Comparison of ENCODE assay signal across 1 cellular context in the genomic region with DNA sequence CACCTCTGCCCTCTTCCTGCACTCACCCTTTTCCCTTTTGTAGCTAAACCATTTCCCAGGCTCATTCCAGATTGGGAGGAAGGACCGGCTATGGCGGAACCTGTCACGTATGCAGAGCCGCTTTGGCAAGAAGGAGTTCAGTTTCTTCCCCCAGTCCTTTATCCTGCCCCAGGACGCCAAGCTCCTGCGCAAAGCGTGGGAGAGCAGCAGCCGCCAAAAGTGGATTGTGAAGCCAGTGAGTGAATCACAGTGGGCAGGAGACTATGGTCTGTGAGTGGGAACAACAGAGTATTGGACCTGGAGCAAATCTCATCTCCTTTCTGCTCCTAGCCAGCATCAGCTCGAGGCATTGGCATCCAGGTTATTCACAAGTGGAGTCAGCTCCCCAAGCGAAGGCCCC.
TF ChIP-seq lines count a peak whose summit lies in the region.

No MANE protein-coding gene starts in this region.

TF ChIP-seq in HepG2, 621 proteins besides CTCF, POLR2A, EP300 and RAD21 (continues in another document):
- TF ChIP-seq ZNF343 (CRISPR knock-in tag; IDR thresholded peaks at IDR 0.05), result no peak
- no peak for TF ChIP-seq ZNF251 (CRISPR knock-in tag; IDR thresholded peaks at IDR 0.05)
- TF ChIP-seq ZBTB7B (CRISPR knock-in tag; IDR thresholded peaks at IDR 0.05), result no peak
- TF ChIP-seq ZNF619 (CRISPR knock-in tag; IDR thresholded peaks at IDR 0.05), result no peak
- TF ChIP-seq, protein P1, sequence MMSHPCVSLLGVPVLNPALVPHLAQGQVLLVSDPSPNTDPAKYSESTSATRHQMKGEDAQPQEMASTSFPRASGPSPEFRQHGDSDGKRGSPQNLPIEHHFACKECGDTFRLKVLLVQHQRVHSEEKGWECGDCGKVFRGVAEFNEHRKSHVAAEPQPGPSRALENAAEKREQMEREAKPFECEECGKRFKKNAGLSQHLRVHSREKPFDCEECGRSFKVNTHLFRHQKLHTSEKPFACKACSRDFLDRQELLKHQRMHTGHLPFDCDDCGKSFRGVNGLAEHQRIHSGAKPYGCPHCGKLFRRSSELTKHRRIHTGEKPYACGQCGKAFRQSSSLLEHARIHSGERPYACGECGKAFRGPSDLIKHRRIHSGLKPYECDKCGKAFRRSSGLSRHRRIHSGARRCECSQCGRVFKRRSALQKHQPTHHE (CRISPR knock-in tag; IDR thresholded peaks at IDR 0.05; ENCODE audit: borderline replicate concordance), result no peak
- TF ChIP-seq, protein P2, sequence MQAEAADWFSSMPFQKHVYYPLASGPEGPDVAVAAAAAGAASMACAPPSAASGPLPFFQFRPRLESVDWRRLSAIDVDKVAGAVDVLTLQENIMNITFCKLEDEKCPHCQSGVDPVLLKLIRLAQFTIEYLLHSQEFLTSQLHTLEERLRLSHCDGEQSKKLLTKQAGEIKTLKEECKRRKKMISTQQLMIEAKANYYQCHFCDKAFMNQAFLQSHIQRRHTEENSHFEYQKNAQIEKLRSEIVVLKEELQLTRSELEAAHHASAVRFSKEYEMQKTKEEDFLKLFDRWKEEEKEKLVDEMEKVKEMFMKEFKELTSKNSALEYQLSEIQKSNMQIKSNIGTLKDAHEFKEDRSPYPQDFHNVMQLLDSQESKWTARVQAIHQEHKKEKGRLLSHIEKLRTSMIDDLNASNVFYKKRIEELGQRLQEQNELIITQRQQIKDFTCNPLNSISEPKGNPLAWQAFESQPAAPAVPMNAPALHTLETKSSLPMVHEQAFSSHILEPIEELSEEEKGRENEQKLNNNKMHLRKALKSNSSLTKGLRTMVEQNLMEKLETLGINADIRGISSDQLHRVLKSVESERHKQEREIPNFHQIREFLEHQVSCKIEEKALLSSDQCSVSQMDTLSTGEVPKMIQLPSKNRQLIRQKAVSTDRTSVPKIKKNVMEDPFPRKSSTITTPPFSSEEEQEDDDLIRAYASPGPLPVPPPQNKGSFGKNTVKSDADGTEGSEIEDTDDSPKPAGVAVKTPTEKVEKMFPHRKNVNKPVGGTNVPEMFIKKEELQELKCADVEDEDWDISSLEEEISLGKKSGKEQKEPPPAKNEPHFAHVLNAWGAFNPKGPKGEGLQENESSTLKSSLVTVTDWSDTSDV (CRISPR knock-in tag; IDR thresholded peaks at IDR 0.05), result no peak
- TF ChIP-seq SP1 (IDR thresholded peaks at IDR 0.05), result no peak
- TF ChIP-seq SP1 (CRISPR knock-in tag; IDR thresholded peaks at IDR 0.05), result no peak
- TF ChIP-seq ZSCAN22 (CRISPR knock-in tag; IDR thresholded peaks at IDR 0.05), result no peak
- TF ChIP-seq, protein P3, sequence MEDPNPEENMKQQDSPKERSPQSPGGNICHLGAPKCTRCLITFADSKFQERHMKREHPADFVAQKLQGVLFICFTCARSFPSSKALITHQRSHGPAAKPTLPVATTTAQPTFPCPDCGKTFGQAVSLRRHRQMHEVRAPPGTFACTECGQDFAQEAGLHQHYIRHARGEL (CRISPR knock-in tag; IDR thresholded peaks at IDR 0.05), result 0 out of 2 replicates have a peak, but pooled peaks have one; percentile 26
- TF ChIP-seq HNRNPLL (IDR thresholded peaks at IDR 0.05; ENCODE audit: low read depth, low read length, poor library complexity, severe bottlenecking), result no peak
- TF ChIP-seq, protein P4, sequence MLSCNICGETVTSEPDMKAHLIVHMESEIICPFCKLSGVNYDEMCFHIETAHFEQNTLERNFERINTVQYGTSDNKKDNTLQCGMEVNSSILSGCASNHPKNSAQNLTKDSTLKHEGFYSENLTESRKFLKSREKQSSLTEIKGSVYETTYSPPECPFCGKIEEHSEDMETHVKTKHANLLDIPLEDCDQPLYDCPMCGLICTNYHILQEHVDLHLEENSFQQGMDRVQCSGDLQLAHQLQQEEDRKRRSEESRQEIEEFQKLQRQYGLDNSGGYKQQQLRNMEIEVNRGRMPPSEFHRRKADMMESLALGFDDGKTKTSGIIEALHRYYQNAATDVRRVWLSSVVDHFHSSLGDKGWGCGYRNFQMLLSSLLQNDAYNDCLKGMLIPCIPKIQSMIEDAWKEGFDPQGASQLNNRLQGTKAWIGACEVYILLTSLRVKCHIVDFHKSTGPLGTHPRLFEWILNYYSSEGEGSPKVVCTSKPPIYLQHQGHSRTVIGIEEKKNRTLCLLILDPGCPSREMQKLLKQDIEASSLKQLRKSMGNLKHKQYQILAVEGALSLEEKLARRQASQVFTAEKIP (CRISPR knock-in tag; IDR thresholded peaks at IDR 0.05; ENCODE audit: borderline replicate concordance), result no peak
- no peak for TF ChIP-seq ZNF235 (CRISPR knock-in tag; IDR thresholded peaks at IDR 0.05; ENCODE audit: borderline replicate concordance)
- TF ChIP-seq, protein P5, sequence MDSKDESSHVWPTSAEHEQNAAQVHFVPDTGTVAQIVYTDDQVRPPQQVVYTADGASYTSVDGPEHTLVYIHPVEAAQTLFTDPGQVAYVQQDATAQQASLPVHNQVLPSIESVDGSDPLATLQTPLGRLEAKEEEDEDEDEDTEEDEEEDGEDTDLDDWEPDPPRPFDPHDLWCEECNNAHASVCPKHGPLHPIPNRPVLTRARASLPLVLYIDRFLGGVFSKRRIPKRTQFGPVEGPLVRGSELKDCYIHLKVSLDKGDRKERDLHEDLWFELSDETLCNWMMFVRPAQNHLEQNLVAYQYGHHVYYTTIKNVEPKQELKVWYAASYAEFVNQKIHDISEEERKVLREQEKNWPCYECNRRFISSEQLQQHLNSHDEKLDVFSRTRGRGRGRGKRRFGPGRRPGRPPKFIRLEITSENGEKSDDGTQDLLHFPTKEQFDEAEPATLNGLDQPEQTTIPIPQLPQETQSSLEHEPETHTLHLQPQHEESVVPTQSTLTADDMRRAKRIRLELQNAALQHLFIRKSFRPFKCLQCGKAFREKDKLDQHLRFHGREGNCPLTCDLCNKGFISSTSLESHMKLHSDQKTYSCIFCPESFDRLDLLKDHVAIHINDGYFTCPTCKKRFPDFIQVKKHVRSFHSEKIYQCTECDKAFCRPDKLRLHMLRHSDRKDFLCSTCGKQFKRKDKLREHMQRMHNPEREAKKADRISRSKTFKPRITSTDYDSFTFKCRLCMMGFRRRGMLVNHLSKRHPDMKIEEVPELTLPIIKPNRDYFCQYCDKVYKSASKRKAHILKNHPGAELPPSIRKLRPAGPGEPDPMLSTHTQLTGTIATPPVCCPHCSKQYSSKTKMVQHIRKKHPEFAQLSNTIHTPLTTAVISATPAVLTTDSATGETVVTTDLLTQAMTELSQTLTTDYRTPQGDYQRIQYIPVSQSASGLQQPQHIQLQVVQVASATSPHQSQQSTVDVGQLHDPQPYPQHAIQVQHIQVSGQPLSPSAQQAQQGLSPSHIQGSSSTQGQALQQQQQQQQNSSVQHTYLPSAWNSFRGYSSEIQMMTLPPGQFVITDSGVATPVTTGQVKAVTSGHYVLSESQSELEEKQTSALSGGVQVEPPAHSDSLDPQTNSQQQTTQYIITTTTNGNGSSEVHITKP (CRISPR knock-in tag; IDR thresholded peaks at IDR 0.05; ENCODE audit: low read depth), result no peak
- no peak for TF ChIP-seq THYN1 (CRISPR knock-in tag; IDR thresholded peaks at IDR 0.05; ENCODE audit: borderline replicate concordance, low read depth)
- no peak for TF ChIP-seq ZNF746 (CRISPR knock-in tag; IDR thresholded peaks at IDR 0.05)
- TF ChIP-seq, protein P6, sequence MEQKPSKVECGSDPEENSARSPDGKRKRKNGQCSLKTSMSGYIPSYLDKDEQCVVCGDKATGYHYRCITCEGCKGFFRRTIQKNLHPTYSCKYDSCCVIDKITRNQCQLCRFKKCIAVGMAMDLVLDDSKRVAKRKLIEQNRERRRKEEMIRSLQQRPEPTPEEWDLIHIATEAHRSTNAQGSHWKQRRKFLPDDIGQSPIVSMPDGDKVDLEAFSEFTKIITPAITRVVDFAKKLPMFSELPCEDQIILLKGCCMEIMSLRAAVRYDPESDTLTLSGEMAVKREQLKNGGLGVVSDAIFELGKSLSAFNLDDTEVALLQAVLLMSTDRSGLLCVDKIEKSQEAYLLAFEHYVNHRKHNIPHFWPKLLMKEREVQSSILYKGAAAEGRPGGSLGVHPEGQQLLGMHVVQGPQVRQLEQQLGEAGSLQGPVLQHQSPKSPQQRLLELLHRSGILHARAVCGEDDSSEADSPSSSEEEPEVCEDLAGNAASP (CRISPR knock-in tag; IDR thresholded peaks at IDR 0.05; ENCODE audit: borderline replicate concordance), result no peak
- 0 out of 2 replicates have a peak, but pooled peaks have one; percentile 9 for TF ChIP-seq TAF1 (CRISPR knock-in tag; IDR thresholded peaks at IDR 0.05)
- no peak for TF ChIP-seq ELF3 (CRISPR knock-in tag; IDR thresholded peaks at IDR 0.05)
- TF ChIP-seq, protein P7, sequence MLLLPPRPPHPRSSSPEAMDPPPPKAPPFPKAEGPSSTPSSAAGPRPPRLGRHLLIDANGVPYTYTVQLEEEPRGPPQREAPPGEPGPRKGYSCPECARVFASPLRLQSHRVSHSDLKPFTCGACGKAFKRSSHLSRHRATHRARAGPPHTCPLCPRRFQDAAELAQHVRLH (CRISPR knock-in tag; IDR thresholded peaks at IDR 0.05; ENCODE audit: borderline replicate concordance, low read depth), result no peak
- TF ChIP-seq, protein P8, sequence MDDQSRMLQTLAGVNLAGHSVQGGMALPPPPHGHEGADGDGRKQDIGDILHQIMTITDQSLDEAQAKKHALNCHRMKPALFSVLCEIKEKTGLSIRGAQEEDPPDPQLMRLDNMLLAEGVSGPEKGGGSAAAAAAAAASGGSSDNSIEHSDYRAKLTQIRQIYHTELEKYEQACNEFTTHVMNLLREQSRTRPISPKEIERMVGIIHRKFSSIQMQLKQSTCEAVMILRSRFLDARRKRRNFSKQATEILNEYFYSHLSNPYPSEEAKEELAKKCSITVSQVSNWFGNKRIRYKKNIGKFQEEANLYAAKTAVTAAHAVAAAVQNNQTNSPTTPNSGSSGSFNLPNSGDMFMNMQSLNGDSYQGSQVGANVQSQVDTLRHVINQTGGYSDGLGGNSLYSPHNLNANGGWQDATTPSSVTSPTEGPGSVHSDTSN (CRISPR knock-in tag; IDR thresholded peaks at IDR 0.05; ENCODE audit: borderline replicate concordance), result no peak
- no peak for TF ChIP-seq ZSCAN29 (CRISPR knock-in tag; conservative IDR thresholded peaks at IDR 0.05)
- TF ChIP-seq ZNF615 (CRISPR knock-in tag; IDR thresholded peaks at IDR 0.05; ENCODE audit: borderline replicate concordance), result no peak
- TF ChIP-seq, protein P9, sequence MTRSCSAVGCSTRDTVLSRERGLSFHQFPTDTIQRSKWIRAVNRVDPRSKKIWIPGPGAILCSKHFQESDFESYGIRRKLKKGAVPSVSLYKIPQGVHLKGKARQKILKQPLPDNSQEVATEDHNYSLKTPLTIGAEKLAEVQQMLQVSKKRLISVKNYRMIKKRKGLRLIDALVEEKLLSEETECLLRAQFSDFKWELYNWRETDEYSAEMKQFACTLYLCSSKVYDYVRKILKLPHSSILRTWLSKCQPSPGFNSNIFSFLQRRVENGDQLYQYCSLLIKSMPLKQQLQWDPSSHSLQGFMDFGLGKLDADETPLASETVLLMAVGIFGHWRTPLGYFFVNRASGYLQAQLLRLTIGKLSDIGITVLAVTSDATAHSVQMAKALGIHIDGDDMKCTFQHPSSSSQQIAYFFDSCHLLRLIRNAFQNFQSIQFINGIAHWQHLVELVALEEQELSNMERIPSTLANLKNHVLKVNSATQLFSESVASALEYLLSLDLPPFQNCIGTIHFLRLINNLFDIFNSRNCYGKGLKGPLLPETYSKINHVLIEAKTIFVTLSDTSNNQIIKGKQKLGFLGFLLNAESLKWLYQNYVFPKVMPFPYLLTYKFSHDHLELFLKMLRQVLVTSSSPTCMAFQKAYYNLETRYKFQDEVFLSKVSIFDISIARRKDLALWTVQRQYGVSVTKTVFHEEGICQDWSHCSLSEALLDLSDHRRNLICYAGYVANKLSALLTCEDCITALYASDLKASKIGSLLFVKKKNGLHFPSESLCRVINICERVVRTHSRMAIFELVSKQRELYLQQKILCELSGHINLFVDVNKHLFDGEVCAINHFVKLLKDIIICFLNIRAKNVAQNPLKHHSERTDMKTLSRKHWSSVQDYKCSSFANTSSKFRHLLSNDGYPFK (CRISPR knock-in tag; IDR thresholded peaks at IDR 0.05; ENCODE audit: borderline replicate concordance), result no peak
- TF ChIP-seq ZNF180 (CRISPR knock-in tag; IDR thresholded peaks at IDR 0.05; ENCODE audit: borderline replicate concordance, low read depth), result no peak
- no peak for TF ChIP-seq ZNF720 (CRISPR knock-in tag; IDR thresholded peaks at IDR 0.05)
- TF ChIP-seq ZNF264 (CRISPR knock-in tag; IDR thresholded peaks at IDR 0.05), result no peak
- TF ChIP-seq ZNF549 (CRISPR knock-in tag; IDR thresholded peaks at IDR 0.05), result no peak
- no peak for TF ChIP-seq KDM5A (IDR thresholded peaks at IDR 0.05; ENCODE audit: borderline replicate concordance, low read length)
- no peak for TF ChIP-seq MED1 (CRISPR knock-in tag; IDR thresholded peaks at IDR 0.05)
